Comparison of ENCODE assay signal across 20 cellular contexts in genomic region chr2:230321031-230321430, GRCh38. TPM values are rescaled to one million over a fixed set of nuclear protein-coding genes. Genes with fewer than 3 reads are reported as not detected.
DNase-seq lines count a peak whose midpoint lies in the region; ATAC-seq and TF ChIP-seq lines count a peak whose summit lies in the region.
"Had no signal": no experiment of that assay in that cellular context is flagged by ENCODE, and none has a peak within 500 bp of the region (broad histone marks: within the 10 kb centered on the region; RNA-seq: fewer than 3 reads in every experiment).

No MANE protein-coding gene starts in this region.

- H3K27me3 Mint-ChIP-seq in activated naive CD8-positive, alpha-beta T cell treated with anti-CD3 and anti-CD28 coated beads, Interleukin-2, amount 10 ng/mL, durations not matched to agents 7 days and 5 days: no peaks in the 10 kb centered on the region
- H3K27me3 Mint-ChIP-seq in activated naive CD8-positive, alpha-beta T cell treated with anti-CD3 and anti-CD28 coated beads for 36 hours: no peaks in the 10 kb centered on the region
- no peaks in the 10 kb centered on the region for H3K27me3 Mint-ChIP-seq in central memory CD8-positive, alpha-beta T cell

- WGBS in IMR-90 (ENCODE audit: extremely low coverage in 2 of 2, insufficient read length in 1 of 2), 2 experiments: no CpG with 5 or more reads among the region's 2 CpGs
- WGBS in thymus: 96% methylated on average over 2 of the region's 2 CpGs
- WGBS in mammary epithelial cell (ENCODE audit: low coverage, missing lambda C conversion rate): 71% methylated on average over 1 of the region's 2 CpGs

- no peaks in the 10 kb centered on the region for H4K20me1 ChIP-seq in IMR-90 (ENCODE audit: insufficient read depth, low read length)
- no peaks in the 10 kb centered on the region for H4K20me1 ChIP-seq in mammary epithelial cell (ENCODE audit: insufficient read depth, low read length)

- no peak for TF ChIP-seq POLR2A in IMR-90 (IDR thresholded peaks at IDR 0.05; ENCODE audit: low read depth, low read length)

- H4K5ac ChIP-seq in IMR-90 (ENCODE audit: low read depth, low read length): no peak overlapping the region

- ATAC-seq in activated naive CD8-positive, alpha-beta T cell treated with anti-CD3 and anti-CD28 coated beads, Interleukin-2, amount 10 ng/mL, durations not matched to agents 7 days and 5 days (ENCODE audit: low read depth): no peak
- no peak for ATAC-seq in IMR-90 (ENCODE audit: low read depth)
- ATAC-seq in central memory CD8-positive, alpha-beta T cell (replicated peaks; ENCODE audit: extremely low read depth, poor library complexity, severe bottlenecking): no peak
- ATAC-seq in GM19328 (IDR thresholded peaks at IDR 0.05; ENCODE audit: unreplicated experiment): no peak
- ATAC-seq: GM12878 had no signal

- peaks cover 62% of the 10 kb centered on the region for H3K4me1 Mint-ChIP-seq in activated naive CD8-positive, alpha-beta T cell treated with anti-CD3 and anti-CD28 coated beads, Interleukin-2, amount 10 ng/mL, durations not matched to agents 7 days and 5 days
- peaks cover 53% of the 10 kb centered on the region for H3K4me1 Mint-ChIP-seq in activated naive CD8-positive, alpha-beta T cell treated with anti-CD3 and anti-CD28 coated beads for 36 hours
- H3K4me1 Mint-ChIP-seq in central memory CD8-positive, alpha-beta T cell: peaks cover 52% of the 10 kb centered on the region

- H3K18ac ChIP-seq in IMR-90 (ENCODE audit: low read depth, low read length): no peak overlapping the region

- H2BK5ac ChIP-seq in IMR-90 (ENCODE audit: low read depth, low read length, poor library complexity, severe bottlenecking): no peak overlapping the region

- H3K14ac ChIP-seq in IMR-90 (replicated peaks; ENCODE audit: low read depth, low read length): no peak overlapping the region

- no peak overlapping the region for H3K23ac ChIP-seq in IMR-90 (ENCODE audit: low read depth, low read length)

- POLR2A ChIA-PET in activated naive CD8-positive, alpha-beta T cell treated with anti-CD3 and anti-CD28 coated beads, Interleukin-2, amount 10 ng/mL, durations not matched to agents 7 days and 5 days (lab: Charles Lee): interaction anchor here (2.6 kb wide), 1 partner anchor 101 kb away, joined by 11 read pairs; the partner anchor contains the start of gene SP110
- POLR2A ChIA-PET in IMR-90 (lab: Charles Lee; ENCODE audit: unreplicated experiment): no interaction called here

- no peaks in the 10 kb centered on the region for H3K79me2 ChIP-seq in mammary epithelial cell (ENCODE audit: insufficient read depth, low read length)

- CTCF ChIA-PET in IMR-90 (lab: Yijun Ruan, JAX) (no interaction called here), mammary epithelial cell (lab: Charles Lee; ENCODE audit: low non-redundant PET) (no interaction called here)

- dilution Hi-C loops in IMR-90 (cut with HindIII; ENCODE audit: low sequenced_read_pairs, unreplicated experiment) (no loop called here), mammary epithelial cell (cut with HindIII; ENCODE audit: low sequenced_read_pairs) (no loop called here)

- no peak for DNase-seq in activated naive CD8-positive, alpha-beta T cell treated with anti-CD3 and anti-CD28 coated beads, Interleukin-2, amount 10 ng/mL, durations not matched to agents 7 days and 5 days
- DNase-seq in activated naive CD8-positive, alpha-beta T cell treated with anti-CD3 and anti-CD28 coated beads for 36 hours: no peak
- DNase-seq in IMR-90 (no peak), mammary epithelial cell (no peak)
- no peak for DNase-seq in central memory CD8-positive, alpha-beta T cell (ENCODE audit: low spot score in 2 of 2)
- DNase-seq: Caco-2, DMS153, GM23248, NCI-H1417 treated with DMSO at 0.1 percent for 48 hours, NCI-H187 treated with DMSO at 0.1 percent for 48 hours, NCI-H2227 treated with DMSO at 0.1 percent for 48 hours, NCI-H524, NCI-H82, SHP77 had no signal

- H3K9me3 Mint-ChIP-seq in activated naive CD8-positive, alpha-beta T cell treated with anti-CD3 and anti-CD28 coated beads, Interleukin-2, amount 10 ng/mL, durations not matched to agents 7 days and 5 days: peaks cover 2% of the 10 kb centered on the region
- H3K9me3 Mint-ChIP-seq in activated naive CD8-positive, alpha-beta T cell treated with anti-CD3 and anti-CD28 coated beads for 36 hours: peaks cover 8% of the 10 kb centered on the region
- no peaks in the 10 kb centered on the region for H3K9me3 Mint-ChIP-seq in central memory CD8-positive, alpha-beta T cell

- H3K9me1 ChIP-seq in IMR-90 (ENCODE audit: insufficient read depth, low read length): no peaks in the 10 kb centered on the region

- H4K8ac ChIP-seq in IMR-90 (ENCODE audit: low read depth in 2 of 2, low read length in 2 of 2): no peak overlapping the region

- peak overlapping the region; percentile 82 for H3K27ac Mint-ChIP-seq in activated naive CD8-positive, alpha-beta T cell treated with anti-CD3 and anti-CD28 coated beads, Interleukin-2, amount 10 ng/mL, durations not matched to agents 7 days and 5 days
- H3K27ac Mint-ChIP-seq in activated naive CD8-positive, alpha-beta T cell treated with anti-CD3 and anti-CD28 coated beads for 36 hours: no peak overlapping the region
- peak overlapping the region; percentile 44 for H3K27ac Mint-ChIP-seq in central memory CD8-positive, alpha-beta T cell (ENCODE audit: low read depth)
- H3K27ac Mint-ChIP-seq: CD14-positive monocyte had no signal

- H3K4me1 ChIP-seq in IMR-90 (ENCODE audit: control insufficient read depth, insufficient read depth, low read length) (no peaks in the 10 kb centered on the region), thymus (ENCODE audit: control insufficient read depth, insufficient read depth, low read length) (peaks cover 33% of the 10 kb centered on the region), mammary epithelial cell (ENCODE audit: insufficient read depth, low read length) (no peaks in the 10 kb centered on the region)
- H3K4me1 ChIP-seq: Caco-2, HAP-1 had no signal

- TF ChIP-seq CTCF in IMR-90 (conservative IDR thresholded peaks at IDR 0.05; ENCODE audit: low read depth, low read length) (no peak), mammary epithelial cell (conservative IDR thresholded peaks at IDR 0.05 in 1 of 2, IDR thresholded peaks at IDR 0.05 in 1 of 2; ENCODE audit: extremely low read depth in 1 of 2, insufficient read depth in 1 of 2, low read depth in 1 of 2, low read length in 2 of 2) (no peak)

- no peak overlapping the region for H3K4me3 ChIP-seq in IMR-90 (ENCODE audit: insufficient read depth, low read depth, low read length)
- H3K4me3 ChIP-seq in thymus (ENCODE audit: low read length): no peak overlapping the region
- no peak overlapping the region for H3K4me3 ChIP-seq in mammary epithelial cell (replicated peaks in 1 of 3; ENCODE audit: insufficient read depth in 1 of 3, low read depth in 2 of 3, low read length in 3 of 3)
- H3K4me3 ChIP-seq: GM12878, GM23248, HAP-1 had no signal

- H3K4ac ChIP-seq in IMR-90 (ENCODE audit: low read depth, low read length): no peak overlapping the region

- BruUV-seq in IMR-90 (replicated peaks; lab: Mats Ljungman, UMichigan) (no TSS peak), mammary epithelial cell (replicated peaks; lab: Mats Ljungman, UMichigan) (no TSS peak)

- H3K4me3 Mint-ChIP-seq in activated naive CD8-positive, alpha-beta T cell treated with anti-CD3 and anti-CD28 coated beads, Interleukin-2, amount 10 ng/mL, durations not matched to agents 7 days and 5 days: no peak overlapping the region
- no peak overlapping the region for H3K4me3 Mint-ChIP-seq in activated naive CD8-positive, alpha-beta T cell treated with anti-CD3 and anti-CD28 coated beads for 36 hours
- peak overlapping the region; percentile 29 for H3K4me3 Mint-ChIP-seq in central memory CD8-positive, alpha-beta T cell
- H3K4me3 Mint-ChIP-seq: CD14-positive monocyte had no signal

- H3K27me3 ChIP-seq in IMR-90 (ENCODE audit: control insufficient read depth, insufficient read depth, low read length) (no peaks in the 10 kb centered on the region), thymus (ENCODE audit: control insufficient read depth, insufficient read depth) (no peaks in the 10 kb centered on the region), mammary epithelial cell (ENCODE audit: insufficient read depth, low read length) (no peaks in the 10 kb centered on the region)

- in situ Hi-C loops in IMR-90 (cut with MboI; ENCODE audit: low sequenced_read_pairs) (no loop called here), mammary epithelial cell (cut with MboI; ENCODE audit: low sequenced_read_pairs in 2 of 2) (no loop called here)

- intact Hi-C loops in IMR-90 (cut with micrococcal nuclease): no loop called here
- intact Hi-C loops in mammary epithelial cell (cut with micrococcal nuclease): loop anchor here (10.0 kb wide), 1 partner anchor 294 kb away; no protein-coding TSS in a partner anchor

- no peak overlapping the region for H2BK20ac ChIP-seq in IMR-90 (ENCODE audit: low read depth, low read length)

- no peak overlapping the region for H4K91ac ChIP-seq in IMR-90 (ENCODE audit: insufficient read depth, low read depth, low read length)

- TF ChIP-seq RAD21 in IMR-90 (IDR thresholded peaks at IDR 0.05; ENCODE audit: low read length): no peak

- no peak overlapping the region for H3K56ac ChIP-seq in IMR-90 (ENCODE audit: extremely low read depth, insufficient read depth, low read length)

- H2AK5ac ChIP-seq in IMR-90 (ENCODE audit: low read depth, low read length): no peak overlapping the region

- H3K36me3 Mint-ChIP-seq in activated naive CD8-positive, alpha-beta T cell treated with anti-CD3 and anti-CD28 coated beads, Interleukin-2, amount 10 ng/mL, durations not matched to agents 7 days and 5 days: peaks cover 44% of the 10 kb centered on the region
- H3K36me3 Mint-ChIP-seq in activated naive CD8-positive, alpha-beta T cell treated with anti-CD3 and anti-CD28 coated beads for 36 hours: peaks cover 42% of the 10 kb centered on the region
- peaks cover 7% of the 10 kb centered on the region for H3K36me3 Mint-ChIP-seq in central memory CD8-positive, alpha-beta T cell (ENCODE audit: insufficient read depth)

- no peak overlapping the region for H3K4me2 ChIP-seq in IMR-90 (ENCODE audit: low read depth, low read length)
- H3K4me2 ChIP-seq in mammary epithelial cell (ENCODE audit: insufficient read depth, low read depth, low read length): no peak overlapping the region
- H3K4me2 ChIP-seq: KMS-11 had no signal

- H2AK9ac ChIP-seq in IMR-90 (replicated peaks; ENCODE audit: low read depth, low read length, poor library complexity): no peak overlapping the region

- H2BK15ac ChIP-seq in IMR-90 (ENCODE audit: low read depth, low read length): no peak overlapping the region

- H3K79me1 ChIP-seq in IMR-90 (ENCODE audit: low read depth in 1 of 2, low read length in 2 of 2): no peaks in the 10 kb centered on the region

- no peak overlapping the region for H3K27ac ChIP-seq in IMR-90 (ENCODE audit: insufficient read depth, low read length)
- peak overlapping the region; percentile 54 for H3K27ac ChIP-seq in thymus (ENCODE audit: low read depth)
- no peak overlapping the region for H3K27ac ChIP-seq in mammary epithelial cell (ENCODE audit: insufficient read depth, low read depth, low read length)
- H3K27ac ChIP-seq: GM23248, KMS-11 had no signal

- H3K9me3 ChIP-seq in IMR-90 (ENCODE audit: control insufficient read depth, insufficient read depth, low read length) (peaks cover 4% of the 10 kb centered on the region; the same call in 1 of the 2 replicates), thymus (ENCODE audit: control insufficient read depth) (no peaks in the 10 kb centered on the region), mammary epithelial cell (replicated peaks; ENCODE audit: insufficient read depth, low read length) (no peaks in the 10 kb centered on the region)
- H3K9me3 ChIP-seq: Caco-2, HAP-1 had no signal

- H3K36me3 ChIP-seq in IMR-90 (ENCODE audit: control insufficient read depth, insufficient read depth, low read length) (no peaks in the 10 kb centered on the region), thymus (ENCODE audit: control insufficient read depth, insufficient read depth) (no peaks in the 10 kb centered on the region), mammary epithelial cell (ENCODE audit: insufficient read depth, low read length) (no peaks in the 10 kb centered on the region)
- H3K36me3 ChIP-seq: HAP-1 had no signal

- H2AFZ ChIP-seq in IMR-90 (replicated peaks; ENCODE audit: low read length, poor library complexity) (peak overlapping the region; percentile 11), mammary epithelial cell (ENCODE audit: low read depth, low read length) (no peak overlapping the region)
- H2AFZ ChIP-seq: GM23248 had no signal

- no peak overlapping the region for H2BK120ac ChIP-seq in IMR-90 (ENCODE audit: low read depth, low read length)

- no peak overlapping the region for H3K9ac ChIP-seq in IMR-90 (ENCODE audit: low read depth, low read length)
- no peak overlapping the region for H3K9ac ChIP-seq in mammary epithelial cell (ENCODE audit: insufficient read depth, low read length)
- H3K9ac ChIP-seq: GM23248, KMS-11 had no signal

RNA-seq across cellular contexts. Expression of gene SP140L, which starts 6.0 kb away (rescaled TPM):
- total RNA-seq in activated naive CD8-positive, alpha-beta T cell treated with anti-CD3 and anti-CD28 coated beads, Interleukin-2, amount 10 ng/mL, durations not matched to agents 7 days and 5 days: 100 to 1,000 TPM; 107 to 115 TPM
- 10 to 100 TPM; 36.3 to 38.8 TPM for total RNA-seq in activated naive CD8-positive, alpha-beta T cell treated with anti-CD3 and anti-CD28 coated beads for 36 hours
- 5.4 and 9.2 TPM in 2 replicates for total RNA-seq in IMR-90 (2012; rRNA removed)
- 9.5 and 11.2 TPM in 2 replicates for polyA plus RNA-seq in IMR-90 (2012; rRNA removed)
- 2.2 and 3.5 TPM in 2 replicates for polyA plus RNA-seq in IMR-90 (2012; cell fraction: cytosol; rRNA removed)
- 33.2 and 45.3 TPM in 2 replicates for polyA plus RNA-seq in IMR-90 (2012; cell fraction: nucleus; rRNA removed; ENCODE audit: low replicate concordance)
- 26.5 TPM for polyA plus RNA-seq in thymus
- total RNA-seq in mammary epithelial cell: 10 to 100 TPM in 1 of 2 donors, 1 to 10 TPM in 1; 2.5 to 14.7 TPM
- 4.8 TPM for polyA plus RNA-seq in mammary epithelial cell
- polyA minus RNA-seq in mammary epithelial cell: 6.9 TPM
- total RNA-seq: Caco-2 had no signal
